Comparison of ENCODE assay signal across 9 cellular contexts in genomic region chr2:74080346-74080745, GRCh38.
DNase-seq lines count a peak whose midpoint lies in the region; ATAC-seq and TF ChIP-seq lines count a peak whose summit lies in the region.
"Had no signal": no experiment of that assay in that cellular context is flagged by ENCODE, and none has a peak within 500 bp of the region (broad histone marks: within the 10 kb centered on the region; RNA-seq: fewer than 3 reads in every experiment).

No MANE protein-coding gene starts in this region.

- H3K4me3 ChIP-seq in BLaER1 treated with 17β-estradiol and CSF1 and Interleukin-3, amounts not matched to agents 10 nM and 100 nM, result no peak overlapping the region
- H3K4me3 ChIP-seq in fibroblast of pulmonary artery (replicated peaks; ENCODE audit: low read depth, low read length), result no peak overlapping the region

- peak; percentile 10 for TF ChIP-seq CTCF in fibroblast of pulmonary artery (IDR thresholded peaks at IDR 0.05; ENCODE audit: low read length, missing control alignments)

- H3K4me2 ChIP-seq in BLaER1 treated with 17β-estradiol and CSF1 and Interleukin-3, amounts not matched to agents 10 nM and 100 nM, result peak overlapping the region in 10 of 11 experiments; percentile 26 to 73 (median 62); a peak in 20 of 22 replicates

- peak overlapping the region in 7 of 11 experiments; percentile 7 to 46 (median 27); a peak in 8 of 22 replicates for H3K9ac ChIP-seq in BLaER1 treated with 17β-estradiol and CSF1 and Interleukin-3, amounts not matched to agents 10 nM and 100 nM

- ATAC-seq in GM19463 (IDR thresholded peaks at IDR 0.05; ENCODE audit: unreplicated experiment), result peak; percentile 17
- peak; percentile 30 for ATAC-seq in HG03460 (IDR thresholded peaks at IDR 0.05; ENCODE audit: unreplicated experiment)
- ATAC-seq in Right ventricle myocardium superior (ENCODE audit: poor library complexity), result no peak

- H3K4me1 ChIP-seq in BLaER1 treated with 17β-estradiol and CSF1 and Interleukin-3, amounts not matched to agents 10 nM and 100 nM, result peaks cover 27 to 51% (median 36%) of the 10 kb centered on the region in 10 experiments

- intact Hi-C loops in Right ventricle myocardium superior (cut with DNase I), result no loop called here

- peaks cover 66 to 99% (median 90%) of the 10 kb centered on the region in 11 experiments for H4K20me1 ChIP-seq in BLaER1 treated with 17β-estradiol and CSF1 and Interleukin-3, amounts not matched to agents 10 nM and 100 nM

- no peaks in the 10 kb centered on the region for H3K9me3 ChIP-seq in BLaER1 treated with 17β-estradiol and CSF1 and Interleukin-3, amounts not matched to agents 10 nM and 100 nM (replicated peaks in 1 of 11)

- peaks cover 76 to 97% (median 85%) of the 10 kb centered on the region in 11 experiments for H3K36me3 ChIP-seq in BLaER1 treated with 17β-estradiol and CSF1 and Interleukin-3, amounts not matched to agents 10 nM and 100 nM

- no peaks in the 10 kb centered on the region for H3K27me3 ChIP-seq in BLaER1 treated with 17β-estradiol and CSF1 and Interleukin-3, amounts not matched to agents 10 nM and 100 nM

- DNase-seq in fibroblast of pulmonary artery (ENCODE audit: low read depth), result no peak
- no peak for DNase-seq in DMS53 treated with DMSO at 0.1 percent for 48 hours (lab: John Stamatoyannopoulos, UW; ENCODE audit: unreplicated experiment)
- DNase-seq in Right ventricle myocardium superior, result no peak
- no peak for DNase-seq in RKO (ENCODE audit: low spot score)
- DNase-seq in NCI-H345 treated with DMSO at 0.1 percent for 48 hours (lab: John Stamatoyannopoulos, UW; ENCODE audit: unreplicated experiment), result no peak
- DNase-seq: activated CD4-positive, CD25-positive, alpha-beta regulatory T cell treated with anti-CD3 and anti-CD28 coated beads, Interleukin-2, amount 50 U/mL, for 72 hours had no signal

- H3K27ac ChIP-seq in BLaER1 treated with 17β-estradiol and CSF1 and Interleukin-3, amounts not matched to agents 10 nM and 100 nM, result peak overlapping the region in 10 of 11 experiments; percentile 11 to 69 (median 60); a peak in 20 of 22 replicates
